ENCODE assay signal across 8 cellular contexts in genomic region chr16:53091508-53092211, GRCh38. TPM values are rescaled to one million over a fixed set of nuclear protein-coding genes. Genes with fewer than 3 reads are reported as not detected.
DNase-seq lines count a peak whose midpoint lies in the region; ATAC-seq and TF ChIP-seq lines count a peak whose summit lies in the region.

No MANE protein-coding gene starts in this region.

- no peaks in the 10 kb centered on the region for H3K9me2 ChIP-seq in hepatocyte (replicated peaks; ENCODE audit: insufficient read depth)

- H3K27ac ChIP-seq in angular gyrus (ENCODE audit: low read depth, low read length): peak overlapping the region; percentile 70
- H3K27ac ChIP-seq in hepatocyte: peak overlapping the region; percentile 89

- TF ChIP-seq CTCF in hepatocyte (IDR thresholded peaks at IDR 0.05; ENCODE audit: poor library complexity): no peak

- H3K4me3 Mint-ChIP-seq in activated T-cell treated with anti-CD3 and anti-CD28 coated beads, Interleukin-2, amount 50 U/mL, for 4 hours: peak overlapping the region; percentile 39

- H3K9me3 Mint-ChIP-seq in activated T-cell treated with anti-CD3 and anti-CD28 coated beads, Interleukin-2, amount 50 U/mL, for 4 hours: no peaks in the 10 kb centered on the region

- H3K4me1 ChIP-seq in hepatocyte (ENCODE audit: insufficient read depth): peaks cover 44% of the 10 kb centered on the region

- H3K4me3 ChIP-seq in hepatocyte: no peak overlapping the region

- H3K4me1 Mint-ChIP-seq in activated T-cell treated with anti-CD3 and anti-CD28 coated beads, Interleukin-2, amount 50 U/mL, for 4 hours (ENCODE audit: low read depth): peaks cover 35% of the 10 kb centered on the region

- peaks cover 2% of the 10 kb centered on the region for H3K27me3 Mint-ChIP-seq in activated T-cell treated with anti-CD3 and anti-CD28 coated beads, Interleukin-2, amount 50 U/mL, for 4 hours (ENCODE audit: low read depth)

- no peak overlapping the region for H2AFZ ChIP-seq in hepatocyte

- H3K79me2 ChIP-seq in hepatocyte: peaks cover 43% of the 10 kb centered on the region

- no peak for DNase-seq in activated T-cell treated with anti-CD3 and anti-CD28 coated beads, Interleukin-2, amount 50 U/mL, for 4 hours
- DNase-seq in activated T-cell treated with anti-CD3 and anti-CD28 coated beads for 4 hours (no peak), NCI-H2029 treated with DMSO at 0.1 percent for 48 hours (lab: John Stamatoyannopoulos, UW) (peak; percentile 23), hepatocyte (ENCODE audit: low spot score) (peak; percentile 43), sciatic nerve (ENCODE audit: low spot score) (peak; percentile 73)

- peak; percentile 60 to 61 for ATAC-seq in activated T-cell treated with anti-CD3 and anti-CD28 coated beads, Interleukin-2, amount 50 U/mL, for 4 hours
- ATAC-seq in HG02759 (IDR thresholded peaks at IDR 0.05; ENCODE audit: unreplicated experiment) (peak; percentile 61), sciatic nerve (peak; percentile 46), GM21528 (IDR thresholded peaks at IDR 0.05; ENCODE audit: low FRiP score, unreplicated experiment) (no peak)

- intact Hi-C loops in sciatic nerve (cut with DNase I): no loop called here

- no peaks in the 10 kb centered on the region for H3K36me3 Mint-ChIP-seq in activated T-cell treated with anti-CD3 and anti-CD28 coated beads, Interleukin-2, amount 50 U/mL, for 4 hours (ENCODE audit: insufficient read depth)

- H3K36me3 ChIP-seq in hepatocyte (replicated peaks; ENCODE audit: insufficient read depth, low read depth): no peaks in the 10 kb centered on the region

- no peaks in the 10 kb centered on the region for H3K27me3 ChIP-seq in hepatocyte

- no peaks in the 10 kb centered on the region for H3K9me3 ChIP-seq in hepatocyte (ENCODE audit: low read depth)

- no peaks in the 10 kb centered on the region for H4K20me1 ChIP-seq in hepatocyte (ENCODE audit: insufficient read depth, poor library complexity, severe bottlenecking)

- 56% methylated on average over 7 of the region's 7 CpGs for WGBS in hepatocyte (ENCODE audit: low lambda C conversion rate, missing lambda C conversion rate)

- peak overlapping the region; percentile 17 for H3K4me2 ChIP-seq in hepatocyte

RNA-seq across cellular contexts. Expression of gene CHD9, which starts 36.9 kb away (rescaled TPM):
- total RNA-seq in activated T-cell treated with anti-CD3 and anti-CD28 coated beads, Interleukin-2, amount 50 U/mL, for 4 hours: 10 to 100 TPM; 10.8 to 12.7 (median 11.7) TPM
- 68.2 and 89.4 TPM in 2 replicates for total RNA-seq in hepatocyte
- polyA plus RNA-seq in hepatocyte: 54.9 and 72.6 TPM in 2 replicates
- total RNA-seq in sciatic nerve: 137 TPM

RNA-seq across cellular contexts. Expression of gene CHD9NB, which starts 39.0 kb away (rescaled TPM):
- not detected for total RNA-seq in activated T-cell treated with anti-CD3 and anti-CD28 coated beads, Interleukin-2, amount 50 U/mL, for 4 hours
- total RNA-seq in hepatocyte (0.64 and 2.3 TPM in 2 replicates), sciatic nerve (7.5 TPM)
- 0.81 and 1.4 TPM in 2 replicates for polyA plus RNA-seq in hepatocyte

Comparison
In these comparisons a context has a peak if more than half of its experiments do, and no peak if none do; other contexts are left out.
1. DNase-seq: peak in NCI-H2029 treated with DMSO at 0.1 percent for 48 hours (single experiment), hepatocyte (single experiment) and sciatic nerve (single experiment); none in activated T-cell treated with anti-CD3 and anti-CD28 coated beads, Interleukin-2, amount 50 U/mL, for 4 hours (single experiment) and activated T-cell treated with anti-CD3 and anti-CD28 coated beads for 4 hours (single experiment).